23 cellular contexts compared by ENCODE assay signal in the genomic region with DNA sequence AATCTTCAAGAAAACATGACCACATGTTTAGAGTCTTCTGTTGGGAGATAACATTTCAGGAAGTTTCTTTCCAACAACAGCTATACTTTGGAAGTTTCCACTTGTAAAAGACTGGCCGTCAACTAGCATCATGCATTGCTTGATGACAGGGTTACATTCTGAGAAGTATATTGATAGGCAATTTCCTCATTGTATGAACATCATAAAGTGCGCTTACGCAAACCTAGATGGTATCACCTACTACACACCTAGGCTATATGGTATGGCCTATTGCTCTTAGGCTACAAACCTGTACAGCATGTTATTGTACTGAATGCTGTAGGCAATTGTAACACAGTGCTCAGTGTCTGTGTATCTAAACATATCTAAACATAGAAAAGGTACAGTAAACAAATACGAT. TPM values are rescaled to one million over a fixed set of nuclear protein-coding genes. Genes with fewer than 3 reads are reported as not detected.
"Had no signal": no experiment of that assay in that cellular context is flagged by ENCODE, and none has a peak within 500 bp of the region (broad histone marks: within the 10 kb centered on the region; RNA-seq: fewer than 3 reads in every experiment).

No MANE protein-coding gene starts in this region.

- H3K27me3 Mint-ChIP-seq: activated CD4-positive, alpha-beta T cell treated with anti-CD3 and anti-CD28 coated beads, Interleukin-2, amount 10 ng/mL, durations not matched to agents 7 days and 5 days; activated CD8-positive, alpha-beta T cell treated with anti-CD3 and anti-CD28 coated beads for 36 hours; activated naive CD4-positive, alpha-beta T cell treated with anti-CD3 and anti-CD28 coated beads, Interleukin-2, amount 10 ng/mL, durations not matched to agents 7 days and 5 days; activated naive CD8-positive, alpha-beta T cell treated with anti-CD3 and anti-CD28 coated beads for 36 hours had no signal

- DNase-seq: activated CD4-positive, alpha-beta T cell treated with anti-CD3 and anti-CD28 coated beads, Interleukin-2, amount 10 ng/mL, durations not matched to agents 7 days and 5 days; activated CD4-positive, CD25-positive, alpha-beta regulatory T cell treated with anti-CD3 and anti-CD28 coated beads, Interleukin-2, amount 50 U/mL, for 72 hours; activated CD8-positive, alpha-beta T cell treated with anti-CD3 and anti-CD28 coated beads for 36 hours; activated gamma-delta T cell treated with Interleukin-2 at 50 U/mL for 16 hours; activated naive CD4-positive, alpha-beta T cell treated with anti-CD3 and anti-CD28 coated beads, Interleukin-2, amount 10 ng/mL, durations not matched to agents 7 days and 5 days; activated naive CD8-positive, alpha-beta T cell treated with anti-CD3 and anti-CD28 coated beads for 36 hours; KG1; NCI-H1105; NCI-H1436; NCI-H1694 treated with DMSO at 0.1 percent for 48 hours; NCI-H2029 treated with DMSO at 0.1 percent for 48 hours; NCI-H510A treated with DMSO at 0.1 percent for 48 hours; NCI-H69; NK-92 treated with Interleukin-12 subunit alpha and Interleukin-12 subunit beta, amount 100 ng/mL, for 24 hours; OCI-M1; RPMI8226 had no signal

- H3K4me1 Mint-ChIP-seq: WTC11 had no signal

- H3K27ac ChIP-seq: SK-N-MC had no signal

- H3K27ac Mint-ChIP-seq: WTC11 had no signal

- H3K9me3 Mint-ChIP-seq: WTC11 had no signal

- ATAC-seq: Panc1, Right ventricle myocardium inferior, WTC11 had no signal

- H3K36me3 Mint-ChIP-seq: WTC11 had no signal

- H3K4me3 Mint-ChIP-seq: activated CD4-positive, alpha-beta T cell treated with anti-CD3 and anti-CD28 coated beads, Interleukin-2, amount 10 ng/mL, durations not matched to agents 7 days and 5 days; activated CD8-positive, alpha-beta T cell treated with anti-CD3 and anti-CD28 coated beads for 36 hours; activated naive CD4-positive, alpha-beta T cell treated with anti-CD3 and anti-CD28 coated beads, Interleukin-2, amount 10 ng/mL, durations not matched to agents 7 days and 5 days; activated naive CD8-positive, alpha-beta T cell treated with anti-CD3 and anti-CD28 coated beads for 36 hours; WTC11 had no signal

RNA-seq across cellular contexts. Expression of gene CD40LG, which starts 25.4 kb away (rescaled TPM):
- total RNA-seq: cardiac septum, cerebellum, MCF 10A, Right ventricle myocardium inferior, WTC11 had no signal
